Comparison of ENCODE assay signal across 1 cellular context in the genomic region with DNA sequence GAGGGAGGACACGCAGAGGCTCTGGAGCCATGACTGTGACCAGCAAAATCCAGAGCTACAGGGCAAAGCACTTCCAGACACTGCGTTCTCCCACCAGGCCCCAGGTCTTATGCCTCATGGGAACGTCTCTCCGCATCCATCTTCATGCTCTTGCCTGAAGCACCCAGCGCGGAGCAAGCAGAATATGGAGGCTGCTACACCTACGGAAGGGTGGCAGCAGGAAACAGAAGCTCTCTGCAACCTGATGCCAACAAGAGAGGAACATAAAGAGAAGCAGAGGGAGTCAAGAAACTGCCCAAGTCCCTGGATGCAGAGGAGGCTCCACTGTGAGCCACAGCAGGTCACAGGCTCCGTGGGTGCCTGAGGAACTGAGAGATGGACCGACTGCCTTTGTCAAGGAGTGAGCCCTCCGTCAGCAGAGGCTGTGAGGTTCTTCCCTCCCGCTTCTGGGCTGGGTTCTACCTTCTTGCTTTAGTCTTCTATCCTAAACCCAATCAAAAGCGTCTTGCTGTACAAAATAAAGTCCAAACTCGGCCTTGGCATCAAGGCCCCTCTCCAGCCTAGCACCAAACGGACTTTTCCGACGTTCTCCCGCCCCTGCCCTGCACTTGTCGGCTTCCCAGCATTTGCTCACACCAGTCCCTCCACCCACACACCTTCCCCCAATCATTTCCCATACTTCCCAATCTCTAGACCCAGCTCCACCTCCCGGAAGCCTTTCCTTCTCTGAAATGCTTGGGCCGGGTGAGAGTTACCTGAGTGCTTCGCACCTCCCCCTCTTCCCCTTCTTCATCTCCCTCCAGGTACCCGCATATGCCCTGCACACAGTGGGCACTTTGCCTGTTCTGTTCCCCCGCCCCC.
TF ChIP-seq lines count a peak whose summit lies in the region.

No MANE protein-coding gene starts in this region.

TF ChIP-seq in GM23338, 12 proteins besides CTCF, POLR2A, EP300 and RAD21 (continued from another document):
- TF ChIP-seq, protein P1, sequence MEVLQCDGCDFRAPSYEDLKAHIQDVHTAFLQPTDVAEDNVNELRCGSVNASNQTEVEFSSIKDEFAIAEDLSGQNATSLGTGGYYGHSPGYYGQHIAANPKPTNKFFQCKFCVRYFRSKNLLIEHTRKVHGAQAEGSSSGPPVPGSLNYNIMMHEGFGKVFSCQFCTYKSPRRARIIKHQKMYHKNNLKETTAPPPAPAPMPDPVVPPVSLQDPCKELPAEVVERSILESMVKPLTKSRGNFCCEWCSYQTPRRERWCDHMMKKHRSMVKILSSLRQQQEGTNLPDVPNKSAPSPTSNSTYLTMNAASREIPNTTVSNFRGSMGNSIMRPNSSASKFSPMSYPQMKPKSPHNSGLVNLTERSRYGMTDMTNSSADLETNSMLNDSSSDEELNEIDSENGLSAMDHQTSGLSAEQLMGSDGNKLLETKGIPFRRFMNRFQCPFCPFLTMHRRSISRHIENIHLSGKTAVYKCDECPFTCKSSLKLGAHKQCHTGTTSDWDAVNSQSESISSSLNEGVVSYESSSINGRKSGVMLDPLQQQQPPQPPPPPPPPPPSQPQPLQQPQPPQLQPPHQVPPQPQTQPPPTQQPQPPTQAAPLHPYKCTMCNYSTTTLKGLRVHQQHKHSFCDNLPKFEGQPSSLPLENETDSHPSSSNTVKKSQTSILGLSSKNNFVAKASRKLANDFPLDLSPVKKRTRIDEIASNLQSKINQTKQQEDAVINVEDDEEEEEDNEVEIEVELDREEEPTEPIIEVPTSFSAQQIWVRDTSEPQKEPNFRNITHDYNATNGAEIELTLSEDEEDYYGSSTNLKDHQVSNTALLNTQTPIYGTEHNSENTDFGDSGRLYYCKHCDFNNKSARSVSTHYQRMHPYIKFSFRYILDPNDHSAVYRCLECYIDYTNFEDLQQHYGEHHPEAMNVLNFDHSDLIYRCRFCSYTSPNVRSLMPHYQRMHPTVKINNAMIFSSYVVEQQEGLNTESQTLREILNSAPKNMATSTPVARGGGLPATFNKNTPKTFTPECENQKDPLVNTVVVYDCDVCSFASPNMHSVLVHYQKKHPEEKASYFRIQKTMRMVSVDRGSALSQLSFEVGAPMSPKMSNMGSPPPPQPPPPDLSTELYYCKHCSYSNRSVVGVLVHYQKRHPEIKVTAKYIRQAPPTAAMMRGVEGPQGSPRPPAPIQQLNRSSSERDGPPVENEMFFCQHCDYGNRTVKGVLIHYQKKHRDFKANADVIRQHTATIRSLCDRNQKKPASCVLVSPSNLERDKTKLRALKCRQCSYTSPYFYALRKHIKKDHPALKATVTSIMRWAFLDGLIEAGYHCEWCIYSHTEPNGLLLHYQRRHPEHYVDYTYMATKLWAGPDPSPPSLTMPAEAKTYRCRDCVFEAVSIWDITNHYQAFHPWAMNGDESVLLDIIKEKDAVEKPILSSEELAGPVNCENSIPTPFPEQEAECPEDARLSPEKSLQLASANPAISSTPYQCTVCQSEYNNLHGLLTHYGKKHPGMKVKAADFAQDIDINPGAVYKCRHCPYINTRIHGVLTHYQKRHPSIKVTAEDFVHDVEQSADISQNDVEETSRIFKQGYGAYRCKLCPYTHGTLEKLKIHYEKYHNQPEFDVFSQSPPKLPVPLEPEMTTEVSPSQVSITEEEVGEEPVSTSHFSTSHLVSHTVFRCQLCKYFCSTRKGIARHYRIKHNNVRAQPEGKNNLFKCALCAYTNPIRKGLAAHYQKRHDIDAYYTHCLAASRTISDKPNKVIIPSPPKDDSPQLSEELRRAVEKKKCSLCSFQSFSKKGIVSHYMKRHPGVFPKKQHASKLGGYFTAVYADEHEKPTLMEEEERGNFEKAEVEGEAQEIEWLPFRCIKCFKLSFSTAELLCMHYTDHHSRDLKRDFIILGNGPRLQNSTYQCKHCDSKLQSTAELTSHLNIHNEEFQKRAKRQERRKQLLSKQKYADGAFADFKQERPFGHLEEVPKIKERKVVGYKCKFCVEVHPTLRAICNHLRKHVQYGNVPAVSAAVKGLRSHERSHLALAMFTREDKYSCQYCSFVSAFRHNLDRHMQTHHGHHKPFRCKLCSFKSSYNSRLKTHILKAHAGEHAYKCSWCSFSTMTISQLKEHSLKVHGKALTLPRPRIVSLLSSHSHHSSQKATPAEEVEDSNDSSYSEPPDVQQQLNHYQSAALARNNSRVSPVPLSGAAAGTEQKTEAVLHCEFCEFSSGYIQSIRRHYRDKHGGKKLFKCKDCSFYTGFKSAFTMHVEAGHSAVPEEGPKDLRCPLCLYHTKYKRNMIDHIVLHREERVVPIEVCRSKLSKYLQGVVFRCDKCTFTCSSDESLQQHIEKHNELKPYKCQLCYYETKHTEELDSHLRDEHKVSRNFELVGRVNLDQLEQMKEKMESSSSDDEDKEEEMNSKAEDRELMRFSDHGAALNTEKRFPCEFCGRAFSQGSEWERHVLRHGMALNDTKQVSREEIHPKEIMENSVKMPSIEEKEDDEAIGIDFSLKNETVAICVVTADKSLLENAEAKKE (CRISPR knock-in tag; IDR thresholded peaks at IDR 0.05), result no peak
- TF ChIP-seq STAT1 (IDR thresholded peaks at IDR 0.05; ENCODE audit: unreplicated experiment), result no peak
- no peak for TF ChIP-seq ZNF331 (CRISPR knock-in tag; IDR thresholded peaks at IDR 0.05; ENCODE audit: low read depth)
